22 cellular contexts compared by ENCODE assay signal in genomic region chr2:197126630-197127029, GRCh38.
"Had no signal": no experiment of that assay in that cellular context is flagged by ENCODE, and none has a peak within 500 bp of the region (broad histone marks: within the 10 kb centered on the region; RNA-seq: fewer than 3 reads in every experiment).

No MANE protein-coding gene starts in this region.

- H3K36me3 Mint-ChIP-seq: neural progenitor cell had no signal

- H3K27me3 Mint-ChIP-seq: activated CD4-positive, alpha-beta memory T cell treated with anti-CD3 and anti-CD28 coated beads for 36 hours; activated naive CD8-positive, alpha-beta T cell treated with anti-CD3 and anti-CD28 coated beads, Interleukin-2, amount 10 ng/mL, durations not matched to agents 7 days and 5 days; activated T-helper 17 cell treated with anti-CD3 and anti-CD28 coated beads, Interleukin-2, amount 50 U/mL, for 72 hours had no signal

- H3K9me3 Mint-ChIP-seq: activated CD4-positive, alpha-beta memory T cell treated with anti-CD3 and anti-CD28 coated beads for 36 hours; activated T-helper 17 cell treated with anti-CD3 and anti-CD28 coated beads, Interleukin-2, amount 50 U/mL, for 72 hours; neural progenitor cell had no signal

- H3K4me3 ChIP-seq: coronary artery, dorsolateral prefrontal cortex, left lung, lung, neural progenitor cell, right atrium auricular region, suprapubic skin, tibial nerve had no signal

- ATAC-seq: activated T-cell treated with anti-CD3 and anti-CD28 coated beads, Interleukin-2, amount 50 U/mL, for 4 hours; activated T-helper 17 cell treated with anti-CD3 and anti-CD28 coated beads, Interleukin-2, amount 50 U/mL, for 72 hours; left lung had no signal

- H3K4me3 Mint-ChIP-seq: activated CD4-positive, alpha-beta memory T cell treated with anti-CD3 and anti-CD28 coated beads for 36 hours; activated naive CD8-positive, alpha-beta T cell treated with anti-CD3 and anti-CD28 coated beads, Interleukin-2, amount 10 ng/mL, durations not matched to agents 7 days and 5 days; activated T-cell treated with anti-CD3 and anti-CD28 coated beads, Interleukin-2, amount 50 U/mL, for 4 hours; activated T-helper 17 cell treated with anti-CD3 and anti-CD28 coated beads, Interleukin-2, amount 50 U/mL, for 72 hours; neural progenitor cell had no signal

- H3K36me3 ChIP-seq: brain microvascular endothelial cell, neural progenitor cell, suprapubic skin had no signal

- H3K27me3 ChIP-seq: brain microvascular endothelial cell, dorsolateral prefrontal cortex, left lung, neural progenitor cell, right atrium auricular region, suprapubic skin, tibial nerve had no signal

- H3K4me1 ChIP-seq: left lung, right atrium auricular region, suprapubic skin had no signal

- H2AFZ ChIP-seq: neural progenitor cell had no signal

- H3K27ac Mint-ChIP-seq: activated CD4-positive, alpha-beta memory T cell treated with anti-CD3 and anti-CD28 coated beads for 36 hours; activated naive CD8-positive, alpha-beta T cell treated with anti-CD3 and anti-CD28 coated beads, Interleukin-2, amount 10 ng/mL, durations not matched to agents 7 days and 5 days; activated T-helper 17 cell treated with anti-CD3 and anti-CD28 coated beads, Interleukin-2, amount 50 U/mL, for 72 hours; neural progenitor cell had no signal

- H3K27ac ChIP-seq: brain microvascular endothelial cell, coronary artery, left lung, neural progenitor cell, right atrium auricular region, suprapubic skin, tibial nerve had no signal

- H3K9me3 ChIP-seq: left lung, right atrium auricular region, suprapubic skin, tibial nerve had no signal

- H3K9ac ChIP-seq: neural progenitor cell had no signal

- DNase-seq: activated CD4-positive, alpha-beta memory T cell treated with anti-CD3 and anti-CD28 coated beads for 36 hours; activated CD4-positive, alpha-beta T cell treated with anti-CD3 and anti-CD28 coated beads for 48 hours; activated naive CD4-positive, alpha-beta T cell; activated naive CD8-positive, alpha-beta T cell treated with anti-CD3 and anti-CD28 coated beads, Interleukin-2, amount 10 ng/mL, durations not matched to agents 7 days and 5 days; activated T-cell treated with anti-CD3 and anti-CD28 coated beads, Interleukin-2, amount 50 U/mL, for 4 hours; amniotic stem cell; brain microvascular endothelial cell; dorsolateral prefrontal cortex; effector memory CD4-positive, alpha-beta T cell; left lung; occipital lobe; stimulated activated CD4-positive, alpha-beta T cell treated with anti-CD3 and anti-CD28 coated beads, Interleukin-15, amount 100 ng/mL, for 24 hours; stimulated activated CD4-positive, alpha-beta T cell treated with anti-CD3 and anti-CD28 coated beads, Interleukin-2, amount 100 ng/mL, for 24 hours; stimulated activated naive CD4-positive, alpha-beta T cell; T-helper 1 cell had no signal

- H3K4me2 ChIP-seq: neural progenitor cell had no signal
